28 cellular contexts compared by ENCODE assay signal in genomic region chr13:81791636-81792035, GRCh38.
"Had no signal": no experiment of that assay in that cellular context is flagged by ENCODE, and none has a peak within 500 bp of the region (broad histone marks: within the 10 kb centered on the region; RNA-seq: fewer than 3 reads in every experiment).

No MANE protein-coding gene starts in this region.

- H3K36me3 ChIP-seq: ascending aorta, breast epithelium had no signal

- H3K27me3 ChIP-seq: ascending aorta, breast epithelium, dorsolateral prefrontal cortex had no signal

- H3K9me3 ChIP-seq: ascending aorta, breast epithelium had no signal

- H3K4me1 Mint-ChIP-seq: activated CD4-positive, alpha-beta memory T cell treated with anti-CD3 and anti-CD28 coated beads, Interleukin-2, amount 10 ng/mL, durations not matched to agents 7 days and 5 days; activated CD4-positive, alpha-beta T cell treated with anti-CD3 and anti-CD28 coated beads for 36 hours; activated CD4-positive, alpha-beta T cell treated with anti-CD3 and anti-CD28 coated beads, Interleukin-2, amount 10 ng/mL, durations not matched to agents 24 days and 14 days; activated naive CD4-positive, alpha-beta T cell treated with anti-CD3 and anti-CD28 coated beads, Interleukin-2, amount 10 ng/mL, durations not matched to agents 7 days and 5 days; activated naive CD8-positive, alpha-beta T cell treated with anti-CD3 and anti-CD28 coated beads, Interleukin-2, amount 10 ng/mL, durations not matched to agents 7 days and 5 days; brain; central memory CD8-positive, alpha-beta T cell; endodermal cell; T-helper 17 cell had no signal

- H3K27ac Mint-ChIP-seq: activated CD4-positive, alpha-beta memory T cell treated with anti-CD3 and anti-CD28 coated beads, Interleukin-2, amount 10 ng/mL, durations not matched to agents 7 days and 5 days; activated CD4-positive, alpha-beta T cell treated with anti-CD3 and anti-CD28 coated beads for 36 hours; activated CD4-positive, alpha-beta T cell treated with anti-CD3 and anti-CD28 coated beads, Interleukin-2, amount 10 ng/mL, durations not matched to agents 24 days and 14 days; activated naive CD4-positive, alpha-beta T cell treated with anti-CD3 and anti-CD28 coated beads, Interleukin-2, amount 10 ng/mL, durations not matched to agents 7 days and 5 days; activated naive CD4-positive, alpha-beta T cell treated with anti-CD3 and anti-CD28 coated beads, Interleukin-2, amount 50 U/mL, for 72 hours; activated naive CD8-positive, alpha-beta T cell treated with anti-CD3 and anti-CD28 coated beads, Interleukin-2, amount 10 ng/mL, durations not matched to agents 7 days and 5 days; activated T-cell treated with anti-CD3 and anti-CD28 coated beads, Interleukin-2, amount 50 U/mL, for 24 hours; activated T-cell treated with anti-CD3 and anti-CD28 coated beads, Interleukin-2, amount 50 U/mL, for 72 hours; brain; dendritic cell treated with granulocyte-macrophage colony-stimulating factor and Interleukin-4, amounts not matched to agents 40 ng/mL and 50 ng/mL, for 4 days; endodermal cell; T-helper 17 cell; T-helper 2 cell treated with Interferon-gamma antibody and Interleukin-4, amounts not matched to agents 5 μg/mL and 100 μg/mL, for 36 hours had no signal

- H3K4me1 ChIP-seq: ascending aorta, breast epithelium had no signal

- H3K9me3 Mint-ChIP-seq: activated CD4-positive, alpha-beta T cell treated with anti-CD3 and anti-CD28 coated beads, Interleukin-2, amount 10 ng/mL, durations not matched to agents 24 days and 14 days had no signal

- H3K27me3 Mint-ChIP-seq: activated CD4-positive, alpha-beta memory T cell treated with anti-CD3 and anti-CD28 coated beads, Interleukin-2, amount 10 ng/mL, durations not matched to agents 7 days and 5 days; activated CD4-positive, alpha-beta T cell treated with anti-CD3 and anti-CD28 coated beads for 36 hours; activated CD4-positive, alpha-beta T cell treated with anti-CD3 and anti-CD28 coated beads, Interleukin-2, amount 10 ng/mL, durations not matched to agents 24 days and 14 days; activated naive CD4-positive, alpha-beta T cell treated with anti-CD3 and anti-CD28 coated beads, Interleukin-2, amount 10 ng/mL, durations not matched to agents 7 days and 5 days; activated naive CD8-positive, alpha-beta T cell treated with anti-CD3 and anti-CD28 coated beads, Interleukin-2, amount 10 ng/mL, durations not matched to agents 7 days and 5 days; activated T-cell treated with anti-CD3 and anti-CD28 coated beads, Interleukin-2, amount 50 U/mL, for 24 hours; central memory CD8-positive, alpha-beta T cell; dendritic cell treated with granulocyte-macrophage colony-stimulating factor and Interleukin-4, amounts not matched to agents 40 ng/mL and 50 ng/mL, for 4 days; T-helper 17 cell had no signal

- H3K36me3 Mint-ChIP-seq: activated naive CD4-positive, alpha-beta T cell treated with anti-CD3 and anti-CD28 coated beads, Interleukin-2, amount 10 ng/mL, durations not matched to agents 7 days and 5 days; activated naive CD4-positive, alpha-beta T cell treated with anti-CD3 and anti-CD28 coated beads, Interleukin-2, amount 50 U/mL, for 72 hours; activated naive CD8-positive, alpha-beta T cell treated with anti-CD3 and anti-CD28 coated beads, Interleukin-2, amount 10 ng/mL, durations not matched to agents 7 days and 5 days; brain had no signal

- DNase-seq: activated CD4-positive, alpha-beta memory T cell treated with anti-CD3 and anti-CD28 coated beads, Interleukin-2, amount 10 ng/mL, durations not matched to agents 7 days and 5 days; activated CD4-positive, alpha-beta T cell treated with anti-CD3 and anti-CD28 coated beads for 36 hours; activated CD4-positive, alpha-beta T cell treated with anti-CD3 and anti-CD28 coated beads, Interleukin-2, amount 10 ng/mL, durations not matched to agents 24 days and 14 days; activated CD4-positive, CD25-positive, alpha-beta regulatory T cell; activated CD4-positive, CD25-positive, alpha-beta regulatory T cell treated with anti-CD3 and anti-CD28 coated beads, Interleukin-2, amount 50 U/mL, for 72 hours; activated CD8-positive, alpha-beta memory T cell treated with anti-CD3 and anti-CD28 coated beads, Interleukin-2, amount 50 U/mL, for 48 hours; activated gamma-delta T cell; activated naive CD4-positive, alpha-beta T cell; activated naive CD4-positive, alpha-beta T cell treated with anti-CD3 and anti-CD28 coated beads, Interleukin-2, amount 10 ng/mL, durations not matched to agents 7 days and 5 days; activated naive CD8-positive, alpha-beta T cell treated with anti-CD3 and anti-CD28 coated beads, Interleukin-2, amount 10 ng/mL, durations not matched to agents 7 days and 5 days; activated T-cell treated with anti-CD3 and anti-CD28 coated beads for 4 hours; activated T-cell treated with anti-CD3 and anti-CD28 coated beads, Interleukin-2, amount 50 U/mL, for 24 hours; activated T-cell treated with anti-CD3 and anti-CD28 coated beads, Interleukin-2, amount 50 U/mL, for 72 hours; dorsolateral prefrontal cortex; effector memory CD4-positive, alpha-beta T cell; endodermal cell; foreskin fibroblast; T-helper 1 cell; T-helper 17 cell; T1000 had no signal

- H3K4me3 Mint-ChIP-seq: activated CD4-positive, alpha-beta memory T cell treated with anti-CD3 and anti-CD28 coated beads, Interleukin-2, amount 10 ng/mL, durations not matched to agents 7 days and 5 days; activated CD4-positive, alpha-beta T cell treated with anti-CD3 and anti-CD28 coated beads for 36 hours; activated CD4-positive, alpha-beta T cell treated with anti-CD3 and anti-CD28 coated beads, Interleukin-2, amount 10 ng/mL, durations not matched to agents 24 days and 14 days; activated naive CD4-positive, alpha-beta T cell treated with anti-CD3 and anti-CD28 coated beads, Interleukin-2, amount 10 ng/mL, durations not matched to agents 7 days and 5 days; activated naive CD8-positive, alpha-beta T cell treated with anti-CD3 and anti-CD28 coated beads, Interleukin-2, amount 10 ng/mL, durations not matched to agents 7 days and 5 days; activated T-cell treated with anti-CD3 and anti-CD28 coated beads, Interleukin-2, amount 50 U/mL, for 24 hours; activated T-cell treated with anti-CD3 and anti-CD28 coated beads, Interleukin-2, amount 50 U/mL, for 72 hours; brain; central memory CD8-positive, alpha-beta T cell; dendritic cell treated with granulocyte-macrophage colony-stimulating factor and Interleukin-4, amounts not matched to agents 40 ng/mL and 50 ng/mL, for 4 days; endodermal cell; T-helper 17 cell; T-helper 2 cell treated with Interferon-gamma antibody and Interleukin-4, amounts not matched to agents 5 μg/mL and 100 μg/mL, for 36 hours had no signal

- H3K27ac ChIP-seq: ascending aorta, breast epithelium, coronary artery, dorsolateral prefrontal cortex had no signal

- H3K4me3 ChIP-seq: ascending aorta, breast epithelium, coronary artery, dorsolateral prefrontal cortex had no signal
